ENCODE assay signal across 12 cellular contexts in genomic region chr3:56795807-56796185, GRCh38. TPM values are rescaled to one million over a fixed set of nuclear protein-coding genes. Genes with fewer than 3 reads are reported as not detected.
DNase-seq lines count a peak whose midpoint lies in the region; ATAC-seq and TF ChIP-seq lines count a peak whose summit lies in the region.
"Had no signal": no experiment of that assay in that cellular context is flagged by ENCODE, and none has a peak within 500 bp of the region (broad histone marks: within the 10 kb centered on the region; RNA-seq: fewer than 3 reads in every experiment).

No MANE protein-coding gene starts in this region.

- H3K27me3 ChIP-seq in endocrine pancreas (ENCODE audit: control insufficient read depth, insufficient read depth, low read length): no peaks in the 10 kb centered on the region
- H3K27me3 ChIP-seq in stomach: no peaks in the 10 kb centered on the region
- no peaks in the 10 kb centered on the region for H3K27me3 ChIP-seq in WERI-Rb-1 (ENCODE audit: insufficient read depth, low read depth, severe bottlenecking)

- no peak overlapping the region for H3K9ac ChIP-seq in endocrine pancreas (ENCODE audit: control insufficient read depth, insufficient read depth, low read length)

- no peaks in the 10 kb centered on the region for H3K27me3 Mint-ChIP-seq in T-helper 17 cell

- DNase-seq in activated CD8-positive, alpha-beta memory T cell treated with anti-CD3 and anti-CD28 coated beads for 24 hours: peak; percentile 53
- DNase-seq in activated CD8-positive, alpha-beta memory T cell treated with anti-CD3 and anti-CD28 coated beads, Interleukin-2, amount 50 U/mL, for 4 hours: no peak
- no peak for DNase-seq in T-helper 17 cell
- no peak for DNase-seq in stomach
- no peak for DNase-seq in T1000 (lab: John Stamatoyannopoulos, UW)
- DNase-seq in WERI-Rb-1: no peak
- DNase-seq: amniotic stem cell; NCI-H524; stimulated activated CD4-positive, alpha-beta T cell treated with anti-CD3 and anti-CD28 coated beads, Interleukin-15, amount 100 ng/mL, for 24 hours had no signal

- H3K4me1 ChIP-seq in endocrine pancreas (ENCODE audit: control insufficient read depth, insufficient read depth, low read length): no peaks in the 10 kb centered on the region
- H3K4me1 ChIP-seq in stomach: peaks cover 53 to 84% (median 65%) of the 10 kb centered on the region in 4 donors

- ATAC-seq in T-helper 17 cell (no peak), HG02763 (IDR thresholded peaks at IDR 0.05; ENCODE audit: unreplicated experiment) (no peak)

- H3K4me3 ChIP-seq in endocrine pancreas (ENCODE audit: control insufficient read depth, insufficient read depth, low read length) (peak overlapping the region; percentile 19), stomach (peak overlapping the region in 1 of 4 donors; percentile 19), WERI-Rb-1 (ENCODE audit: low read depth, low read length) (no peak overlapping the region)

- H3K9me3 ChIP-seq in T-helper 17 cell (ENCODE audit: control insufficient read depth, low read length, poor library complexity, severe bottlenecking): no peaks in the 10 kb centered on the region
- no peaks in the 10 kb centered on the region for H3K9me3 ChIP-seq in endocrine pancreas (ENCODE audit: control insufficient read depth, low read length)
- H3K9me3 ChIP-seq in stomach: no peaks in the 10 kb centered on the region
- H3K9me3 ChIP-seq in WERI-Rb-1 (ENCODE audit: severe bottlenecking): no peaks in the 10 kb centered on the region

- H3K27ac ChIP-seq in stomach (peak overlapping the region; percentile 5 to 80 (median 57)), WERI-Rb-1 (no peak overlapping the region)

- H3K36me3 Mint-ChIP-seq in T-helper 17 cell (ENCODE audit: low read depth): no peaks in the 10 kb centered on the region

- TF ChIP-seq EP300 in stomach (IDR thresholded peaks at IDR 0.05): no peak

- intact Hi-C loops in stomach (cut with DNase I; ENCODE audit: low total_unique reads): no loop called here

- H3K4me1 Mint-ChIP-seq in T-helper 17 cell: peaks cover 55% of the 10 kb centered on the region

- peak overlapping the region; percentile 86 for H3K27ac Mint-ChIP-seq in T-helper 17 cell

- H3K36me3 ChIP-seq in endocrine pancreas (ENCODE audit: control insufficient read depth, insufficient read depth, low read length): no peaks in the 10 kb centered on the region
- H3K36me3 ChIP-seq in stomach: no peaks in the 10 kb centered on the region
- no peaks in the 10 kb centered on the region for H3K36me3 ChIP-seq in WERI-Rb-1

- TF ChIP-seq POLR2A in stomach (IDR thresholded peaks at IDR 0.05): no peak

- H3K4me3 Mint-ChIP-seq in T-helper 17 cell: peak overlapping the region; percentile 68
- H3K4me3 Mint-ChIP-seq: neural crest cell had no signal

- WGBS in stomach, 5 donors: 63 to 72% (median 66%) methylated on average over 6 of the region's 6 CpGs

- TF ChIP-seq CTCF in stomach (IDR thresholded peaks at IDR 0.05) (no peak), WERI-Rb-1 (IDR thresholded peaks at IDR 0.05; ENCODE audit: low read depth, low read length) (no peak)

RNA-seq across cellular contexts. Expression of gene ARHGEF3, which starts 6.0 kb away (rescaled TPM):
- total RNA-seq in T-helper 17 cell (10 to 100 TPM; 70.2 to 71.0 TPM), stomach (10 to 100 TPM in 4 of 5 donors, 1 to 10 TPM in 1; 6.2 to 23.8 (median 17.5) TPM)
- 10 to 100 TPM in 1 of 3 donors, 1 to 10 TPM in 2; 8.2 to 12.7 (median 9.2) TPM for polyA plus RNA-seq in stomach
